ENCODE assay signal across 8 cellular contexts in the genomic region with DNA sequence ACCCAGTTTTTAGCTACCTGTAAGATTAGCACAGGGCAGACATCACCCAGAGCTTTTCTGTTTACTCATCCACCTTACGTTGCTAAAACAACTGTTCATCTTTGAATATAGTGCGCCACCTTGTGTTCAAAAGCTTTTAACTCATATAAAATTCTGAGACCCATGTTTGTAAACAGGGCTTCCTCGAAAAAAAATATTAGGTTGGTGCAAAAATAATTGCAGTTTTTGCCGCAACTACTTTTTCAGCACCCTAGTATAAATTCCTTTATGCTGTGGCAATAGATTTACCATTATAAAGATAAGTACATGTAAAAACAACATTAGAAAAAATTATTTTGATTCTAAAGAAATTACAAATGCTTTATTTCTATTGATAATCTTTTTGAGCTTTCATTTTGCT.
DNase-seq lines count a peak whose midpoint lies in the region; ATAC-seq, FAIRE-seq and TF ChIP-seq lines count a peak whose summit lies in the region.

No MANE protein-coding gene starts in this region.

- H3K27me3 ChIP-seq in HCT116 (ENCODE audit: insufficient read depth, low read length) (no peaks in the 10 kb centered on the region), lower lobe of right lung (ENCODE audit: low read depth) (no peaks in the 10 kb centered on the region), aorta (ENCODE audit: control insufficient read depth in 1 of 2, insufficient read depth in 2 of 2, low read length in 1 of 2) (no peaks in the 10 kb centered on the region)

- TF ChIP-seq RAD21 in HCT116 (IDR thresholded peaks at IDR 0.05; ENCODE audit: low read depth): peak; percentile 81

- CTCF ChIA-PET in AG04449 (lab: Yijun Ruan, JAX) (interaction anchor here (0.6 to 8.3 kb wide), 72 partner anchors 9 to 1055 kb away, joined by 3 to 244 read pairs (median 4); no protein-coding TSS in a partner anchor), HCT116 (lab: Charles Lee) (interaction anchor here (0.6 to 2.3 kb wide), 24 partner anchors 9 to 1058 kb away, joined by 3 to 15 read pairs (median 4); no protein-coding TSS in a partner anchor)

- H2AFZ ChIP-seq in HCT116 (ENCODE audit: low read depth, low read length, poor library complexity, severe bottlenecking): no peak overlapping the region

- ATAC-seq in HCT116: peak; percentile 79
- ATAC-seq in lower lobe of right lung: peak; percentile 78 to 80
- ATAC-seq in aorta (ENCODE audit: low FRiP score): peak; percentile 75

- no peak overlapping the region for H3K4me2 ChIP-seq in HCT116 (ENCODE audit: low read length)

- 13% methylated on average over 4 of the region's 4 CpGs for WGBS in aorta, 2 donors

- H3K4me3 ChIP-seq in AG04449 (ENCODE audit: low read depth, low read length) (no peak overlapping the region), HCT116 (replicated peaks in 1 of 2; ENCODE audit: low read depth in 1 of 2, low read length in 2 of 2) (no peak overlapping the region), lower lobe of right lung (no peak overlapping the region), aorta (ENCODE audit: low read length in 2 of 2) (no peak overlapping the region)

- intact Hi-C loops in HCT116 (cut with micrococcal nuclease) (loop anchor here (1.0 to 5.0 kb wide), 3 partner anchors 569 to 870 kb away; no protein-coding TSS in a partner anchor), lower lobe of right lung (cut with DNase I) (loop anchor here (10.0 kb wide), 1 partner anchor 872 kb away; no protein-coding TSS in a partner anchor), aorta (cut with DNase I) (loop anchor here (5.0 kb wide), 4 partner anchors 565 to 885 kb away; no protein-coding TSS in a partner anchor)

- DNase-seq in AG04449 (ENCODE audit: low read depth, low spot score): peak; percentile 14
- DNase-seq in GM03348 (ENCODE audit: low spot score): peak; percentile 75
- peak; percentile 73 for DNase-seq in HCT116 (ENCODE audit: low read depth, low spot score)
- peak; percentile 74 for DNase-seq in M059J (ENCODE audit: low read depth)
- peak; percentile 46 for DNase-seq in RCC 7860 (ENCODE audit: low spot score)
- DNase-seq in dedifferentiated amniotic fluid mesenchymal stem cell (ENCODE audit: extremely low spot score): peak; percentile 96
- no peak for DNase-seq in lower lobe of right lung
- no peak for DNase-seq in aorta

- H3K9me2 ChIP-seq in HCT116 (ENCODE audit: insufficient read depth): no peaks in the 10 kb centered on the region

- no peak overlapping the region for H3K9ac ChIP-seq in HCT116 (ENCODE audit: low read length)

- TF ChIP-seq CTCF in AG04449 (IDR thresholded peaks at IDR 0.05; ENCODE audit: insufficient read depth, low read length, missing control alignments) (peak; percentile 20), HCT116 (IDR thresholded peaks at IDR 0.05 in 2 of 3, conservative IDR thresholded peaks at IDR 0.05 in 1 of 3; ENCODE audit: borderline replicate concordance in 1 of 3, insufficient read depth in 1 of 3, low read depth in 2 of 3, low read length in 2 of 3) (peak; percentile 30 to 66 (median 64); a peak in 4 of 6 replicates), lower lobe of right lung (IDR thresholded peaks at IDR 0.05) (peak; percentile 62)

- TF ChIP-seq POLR2A in HCT116 (IDR thresholded peaks at IDR 0.05; ENCODE audit: borderline replicate concordance, extremely low read depth, insufficient read depth, insufficient read length): no peak

- POLR2A ChIA-PET in AG04449 (lab: Yijun Ruan, JAX) (no interaction called here), HCT116 (lab: Charles Lee) (no interaction called here)

- no peak overlapping the region for H3K27ac ChIP-seq in HCT116 (ENCODE audit: low read depth, low read length)
- no peak overlapping the region for H3K27ac ChIP-seq in lower lobe of right lung
- no peak overlapping the region for H3K27ac ChIP-seq in aorta (ENCODE audit: low read depth in 1 of 2, low read length in 2 of 2)

- RAD21 ChIA-PET in HCT116 (lab: Charles Lee; ENCODE audit: low non-redundant PET in 1 of 2, low total read pairs in 2 of 2, uncharacterized antibody in 2 of 2, unreplicated experiment in 2 of 2): no interaction called here

- H4K20me1 ChIP-seq in HCT116 (ENCODE audit: insufficient read depth): no peaks in the 10 kb centered on the region

- no TSS peak for BruUV-seq in HCT116 (replicated peaks; lab: Mats Ljungman, UMichigan)

- peak; percentile 81 for FAIRE-seq in RCC 7860 (lab: Jason Lieb, UNC)

- no peaks in the 10 kb centered on the region for H3K79me2 ChIP-seq in HCT116 (ENCODE audit: insufficient read depth, low read length)

- H3K36me3 ChIP-seq in HCT116 (ENCODE audit: control insufficient read depth in 1 of 2, insufficient read depth in 2 of 2, low read length in 2 of 2) (peaks cover 0 to 5% of the 10 kb centered on the region in 2 experiments; a peak in 1 of 4 replicates), lower lobe of right lung (peaks cover 23% of the 10 kb centered on the region), aorta (ENCODE audit: control insufficient read depth in 1 of 2, insufficient read depth in 2 of 2, low read length in 1 of 2) (no peaks in the 10 kb centered on the region)

- H3K9me3 ChIP-seq in HCT116 (ENCODE audit: control insufficient read depth in 1 of 2, insufficient read depth in 1 of 2, low read depth in 1 of 2, low read length in 2 of 2) (no peaks in the 10 kb centered on the region), lower lobe of right lung (no peaks in the 10 kb centered on the region), aorta (ENCODE audit: control insufficient read depth, low read length) (no peaks in the 10 kb centered on the region)

- H3K4me1 ChIP-seq in HCT116 (ENCODE audit: control insufficient read depth in 1 of 2, insufficient read depth in 2 of 2, low read length in 2 of 2) (no peaks in the 10 kb centered on the region), lower lobe of right lung (no peaks in the 10 kb centered on the region), aorta (ENCODE audit: control insufficient read depth in 1 of 2, insufficient read depth in 2 of 2, low read length in 2 of 2) (no peaks in the 10 kb centered on the region)

TF ChIP-seq in HCT116, 20 proteins besides CTCF, POLR2A, EP300 and RAD21:
- 0 out of 2 replicates have a peak, but pooled peaks have one; percentile 15 for TF ChIP-seq FOSL1 (IDR thresholded peaks at IDR 0.05; ENCODE audit: low read depth)
- TF ChIP-seq TCF7L2 (IDR thresholded peaks at IDR 0.05; ENCODE audit: borderline replicate concordance, extremely low read depth, insufficient read depth, insufficient read length): no peak
- TF ChIP-seq, protein P1, sequence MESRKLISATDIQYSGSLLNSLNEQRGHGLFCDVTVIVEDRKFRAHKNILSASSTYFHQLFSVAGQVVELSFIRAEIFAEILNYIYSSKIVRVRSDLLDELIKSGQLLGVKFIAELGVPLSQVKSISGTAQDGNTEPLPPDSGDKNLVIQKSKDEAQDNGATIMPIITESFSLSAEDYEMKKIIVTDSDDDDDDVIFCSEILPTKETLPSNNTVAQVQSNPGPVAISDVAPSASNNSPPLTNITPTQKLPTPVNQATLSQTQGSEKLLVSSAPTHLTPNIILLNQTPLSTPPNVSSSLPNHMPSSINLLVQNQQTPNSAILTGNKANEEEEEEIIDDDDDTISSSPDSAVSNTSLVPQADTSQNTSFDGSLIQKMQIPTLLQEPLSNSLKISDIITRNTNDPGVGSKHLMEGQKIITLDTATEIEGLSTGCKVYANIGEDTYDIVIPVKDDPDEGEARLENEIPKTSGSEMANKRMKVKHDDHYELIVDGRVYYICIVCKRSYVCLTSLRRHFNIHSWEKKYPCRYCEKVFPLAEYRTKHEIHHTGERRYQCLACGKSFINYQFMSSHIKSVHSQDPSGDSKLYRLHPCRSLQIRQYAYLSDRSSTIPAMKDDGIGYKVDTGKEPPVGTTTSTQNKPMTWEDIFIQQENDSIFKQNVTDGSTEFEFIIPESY (IDR thresholded peaks at IDR 0.05; ENCODE audit: extremely low read depth, insufficient replicate concordance, low read length): no peak
- TF ChIP-seq CBX3 (IDR thresholded peaks at IDR 0.05; ENCODE audit: low read depth): 0 out of 2 replicates have a peak, but pooled peaks have one; percentile 18

Comparison
In these comparisons a context has a peak if more than half of its experiments do, and no peak if none do; other contexts are left out.
1. DNase-seq: peak in AG04449 (single experiment), GM03348 (single experiment), HCT116 (single experiment), M059J (single experiment), RCC 7860 (single experiment) and dedifferentiated amniotic fluid mesenchymal stem cell (single experiment); none in lower lobe of right lung (single experiment) and aorta (0 of 2).
2. Peak in every context shown above with its lines, with median percentiles within 50 percentile points of each other: CTCF ChIP-seq and ATAC-seq.